Comparison of ENCODE assay signal across 30 cellular contexts in the genomic region with DNA sequence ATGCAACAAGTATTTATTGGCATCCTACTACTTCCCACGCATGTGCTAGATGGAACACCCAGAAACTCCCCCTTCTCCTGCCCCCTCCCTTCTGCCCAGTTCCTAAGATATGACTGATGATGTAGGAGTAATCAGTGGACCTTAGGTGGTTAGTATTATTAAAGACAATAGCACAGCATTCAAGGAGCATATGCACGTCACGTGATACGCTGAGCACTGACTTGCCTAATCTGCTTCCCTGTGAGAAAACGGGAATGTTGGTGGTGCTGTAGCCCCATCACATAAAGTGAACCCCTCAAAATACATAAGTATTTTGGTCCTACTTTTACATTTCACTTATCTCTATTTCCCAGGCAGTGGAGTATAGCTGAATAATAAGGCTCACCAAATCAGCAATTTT. TPM values are rescaled to one million over a fixed set of nuclear protein-coding genes. Genes with fewer than 3 reads are reported as not detected.
"Had no signal": no experiment of that assay in that cellular context is flagged by ENCODE, and none has a peak within 500 bp of the region (broad histone marks: within the 10 kb centered on the region; RNA-seq: fewer than 3 reads in every experiment).

No MANE protein-coding gene starts in this region.

- H3K4me1 ChIP-seq: ascending aorta, breast epithelium, colonic mucosa, esophagus muscularis mucosa, gastrocnemius medialis, heart left ventricle had no signal

- DNase-seq: activated CD4-positive, alpha-beta memory T cell treated with anti-CD3 and anti-CD28 coated beads, Interleukin-2, amount 10 ng/mL, durations not matched to agents 7 days and 5 days; activated CD4-positive, alpha-beta T cell treated with anti-CD3 and anti-CD28 coated beads for 1 hour; activated CD4-positive, alpha-beta T cell treated with anti-CD3 and anti-CD28 coated beads for 4 hours; activated CD4-positive, alpha-beta T cell treated with anti-CD3 and anti-CD28 coated beads, Interleukin-2, amount 10 ng/mL, durations not matched to agents 7 days and 5 days; activated CD4-positive, alpha-beta T cell treated with anti-CD3 and anti-CD28 coated beads, Interleukin-2, amount 50 U/mL, for 4 hours; activated CD8-positive, alpha-beta memory T cell treated with anti-CD3 and anti-CD28 coated beads, Interleukin-2, amount 50 U/mL, for 48 hours; activated gamma-delta T cell; activated naive CD4-positive, alpha-beta T cell; activated naive CD4-positive, alpha-beta T cell treated with anti-CD3 and anti-CD28 coated beads, Interleukin-2, amount 10 ng/mL, durations not matched to agents 7 days and 5 days; activated naive CD8-positive, alpha-beta T cell treated with anti-CD3 and anti-CD28 coated beads, Interleukin-2, amount 10 ng/mL, durations not matched to agents 7 days and 5 days; activated T-cell treated with anti-CD3 and anti-CD28 coated beads for 4 hours; activated T-cell treated with anti-CD3 and anti-CD28 coated beads, Interleukin-2, amount 50 U/mL, for 24 hours; activated T-cell treated with anti-CD3 and anti-CD28 coated beads, Interleukin-2, amount 50 U/mL, for 72 hours; central memory CD4-positive, alpha-beta T cell; cerebellar nuclear complex; colonic mucosa; dorsolateral prefrontal cortex; effector memory CD4-positive, alpha-beta T cell; erythroblast; foreskin keratinocyte; gastrocnemius medialis; glutamatergic neuron; heart left ventricle; T-helper 2 cell had no signal

- H3K36me3 ChIP-seq: ascending aorta, breast epithelium, cardiac muscle cell, colonic mucosa, esophagus muscularis mucosa, gastrocnemius medialis, heart left ventricle had no signal

- H3K27ac ChIP-seq: ascending aorta, breast epithelium, cardiac muscle cell, colonic mucosa, dorsolateral prefrontal cortex, esophagus muscularis mucosa, foreskin keratinocyte, gastrocnemius medialis, heart left ventricle had no signal

- H3K9me3 ChIP-seq: ascending aorta, breast epithelium, colonic mucosa, esophagus muscularis mucosa, gastrocnemius medialis, heart left ventricle had no signal

- H3K4me3 ChIP-seq: ascending aorta, breast epithelium, cardiac muscle cell, colonic mucosa, dorsolateral prefrontal cortex, esophagus muscularis mucosa, gastrocnemius medialis, heart left ventricle had no signal

- ATAC-seq: activated naive CD4-positive, alpha-beta T cell treated with anti-CD3 and anti-CD28 coated beads, Interleukin-2, amount 50 U/mL, for 72 hours; activated T-cell treated with anti-CD3 and anti-CD28 coated beads, Interleukin-2, amount 50 U/mL, for 72 hours; foreskin keratinocyte; gastrocnemius medialis; heart left ventricle; WTC11 had no signal

RNA-seq across cellular contexts. Expression of a gene that starts 12.4 kb away (rescaled TPM):
- total RNA-seq: activated CD4-positive, alpha-beta T cell treated with anti-CD3 and anti-CD28 coated beads, Interleukin-2, amount 10 ng/mL, durations not matched to agents 7 days and 5 days; activated naive CD4-positive, alpha-beta T cell treated with anti-CD3 and anti-CD28 coated beads, Interleukin-2, amount 50 U/mL, for 72 hours; activated naive CD8-positive, alpha-beta T cell treated with anti-CD3 and anti-CD28 coated beads, Interleukin-2, amount 10 ng/mL, durations not matched to agents 7 days and 5 days; ascending aorta had no signal
